17 cellular contexts compared by ENCODE assay signal in the genomic region with DNA sequence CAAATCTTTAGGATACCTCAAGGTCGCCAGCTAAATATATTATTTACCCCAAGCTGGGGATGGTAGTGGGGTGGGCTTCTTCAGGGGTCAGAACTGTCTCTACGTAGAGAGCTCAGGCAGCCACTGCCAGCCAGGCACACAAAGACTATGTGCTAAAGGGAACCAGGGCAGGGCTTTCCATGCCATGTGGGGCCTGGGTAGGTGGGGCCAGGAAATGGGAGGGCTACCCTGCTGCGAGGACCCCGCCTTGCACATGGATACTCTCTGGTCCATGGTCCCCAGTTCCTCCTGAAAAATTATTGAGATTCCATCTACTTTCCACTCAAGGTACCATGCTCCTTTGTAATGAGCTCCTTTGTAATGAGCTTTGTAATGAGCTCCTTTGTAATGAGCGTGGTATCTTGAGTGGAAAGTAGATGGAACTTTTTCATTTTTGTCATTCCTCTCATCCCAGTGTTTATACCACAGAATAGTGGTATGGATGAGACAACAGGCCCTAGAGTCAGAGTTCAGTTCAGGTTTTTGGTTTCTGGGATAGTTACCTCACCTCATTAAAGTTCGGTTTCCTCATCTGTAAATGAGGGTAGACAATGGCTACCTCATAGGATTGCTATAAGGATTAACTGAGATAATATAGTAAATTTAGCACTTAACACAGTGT. TPM values are rescaled to one million over a fixed set of nuclear protein-coding genes. Genes with fewer than 3 reads are reported as not detected.
DNase-seq lines count a peak whose midpoint lies in the region; ATAC-seq and TF ChIP-seq lines count a peak whose summit lies in the region.
"Had no signal": no experiment of that assay in that cellular context is flagged by ENCODE, and none has a peak within 500 bp of the region (broad histone marks: within the 10 kb centered on the region; RNA-seq: fewer than 3 reads in every experiment).

No MANE protein-coding gene starts in this region.

- peak; percentile 82 for DNase-seq in EH (ENCODE audit: low read depth)
- DNase-seq in NCI-H226 = peak; percentile 22
- peak; percentile 63 for DNase-seq in fibroblast of villous mesenchyme (ENCODE audit: low read depth)
- DNase-seq in skeletal muscle cell (ENCODE audit: low read depth) = no peak
- no peak for DNase-seq in KBM-7
- no peak for DNase-seq in NCI-H2196 (lab: John Stamatoyannopoulos, UW; ENCODE audit: unreplicated experiment)
- DNase-seq: activated CD4-positive, CD25-positive, alpha-beta regulatory T cell treated with anti-CD3 and anti-CD28 coated beads, Interleukin-2, amount 50 U/mL, for 72 hours; activated naive CD4-positive, alpha-beta T cell; CD8-positive, alpha-beta memory T cell; left colon; NCI-H1417 treated with DMSO at 0.1 percent for 48 hours; NCI-H446; stimulated activated CD4-positive, alpha-beta T cell treated with anti-CD3 and anti-CD28 coated beads, Interleukin-1b, Interleukin-23, amount 100 ng/mL, for 48 hours; testis had no signal

- in situ Hi-C loops in KBM-7 (cut with MboI; ENCODE audit: low pct_unique_long_range_greater_than_20kb, low sequenced_read_pairs) = loop anchor here (25.0 kb wide), 1 partner anchor 113 kb away; no protein-coding TSS in a partner anchor

- H3K4me3 ChIP-seq in fibroblast of villous mesenchyme (ENCODE audit: low read depth, low read length) (no peak overlapping the region), skeletal muscle cell (ENCODE audit: low read depth, low read length) (peak overlapping the region; percentile 13)
- H3K4me3 ChIP-seq: body of pancreas, testis had no signal

- TF ChIP-seq CTCF in fibroblast of villous mesenchyme (IDR thresholded peaks at IDR 0.05; ENCODE audit: insufficient read depth, low read depth, low read length) = no peak

- ATAC-seq in HG03460 (IDR thresholded peaks at IDR 0.05; ENCODE audit: unreplicated experiment) = no peak
- ATAC-seq: body of pancreas, left colon had no signal

RNA-seq across cellular contexts. Expression of a gene that starts 5.8 kb away (rescaled TPM):
- 0.43 and 0.64 TPM in 2 replicates for total RNA-seq in fibroblast of villous mesenchyme
- total RNA-seq: body of pancreas; CD8-positive, alpha-beta memory T cell; left colon; natural killer cell treated with Interleukin-12 subunit alpha and Interleukin-12 subunit beta and Interleukin-15 and Interleukin-18, amount 100 ng/mL, for 72 hours had no signal

RNA-seq across cellular contexts. Expression of a gene that starts 8.7 kb away (rescaled TPM):
- total RNA-seq in fibroblast of villous mesenchyme = 0.32 and 0.43 TPM in 2 replicates
- total RNA-seq: body of pancreas; CD8-positive, alpha-beta memory T cell; left colon; natural killer cell treated with Interleukin-12 subunit alpha and Interleukin-12 subunit beta and Interleukin-15 and Interleukin-18, amount 100 ng/mL, for 72 hours had no signal

RNA-seq across cellular contexts. Expression of a gene that starts 47.9 kb away (rescaled TPM):
- total RNA-seq in fibroblast of villous mesenchyme = 3.0 and 3.9 TPM in 2 replicates

RNA-seq across cellular contexts. Expression of a gene that starts 58.9 kb away (rescaled TPM):
- total RNA-seq in fibroblast of villous mesenchyme = 13.5 and 14.2 TPM in 2 replicates

Comparison
In these comparisons a context has a peak if more than half of its experiments do, and no peak if none do; other contexts are left out.
1. DNase-seq: peak in EH (single experiment), NCI-H226 (single experiment) and fibroblast of villous mesenchyme (single experiment); none in skeletal muscle cell (single experiment), KBM-7 (single experiment) and NCI-H2196 (single experiment).